30 cellular contexts compared by ENCODE assay signal in the genomic region with DNA sequence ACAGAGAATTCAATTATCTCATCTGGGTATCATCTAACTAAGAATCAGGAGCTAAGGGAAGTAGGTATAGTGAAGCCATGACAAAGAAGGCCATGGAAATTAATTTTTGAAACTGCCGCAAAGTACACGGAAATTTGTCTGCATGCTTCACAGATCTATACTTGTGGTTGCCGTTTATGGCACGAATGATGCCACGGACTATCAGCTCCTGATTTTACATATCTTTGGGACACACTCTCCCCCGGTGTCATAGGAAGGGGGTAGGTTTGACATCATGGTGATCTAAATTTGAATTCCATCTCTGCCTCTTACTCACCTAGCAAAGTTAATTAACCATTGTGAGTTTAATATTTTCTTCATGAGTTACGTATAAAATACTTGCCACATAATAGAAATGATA. TPM values are rescaled to one million over a fixed set of nuclear protein-coding genes. Genes with fewer than 3 reads are reported as not detected.
"Had no signal": no experiment of that assay in that cellular context is flagged by ENCODE, and none has a peak within 500 bp of the region (broad histone marks: within the 10 kb centered on the region; RNA-seq: fewer than 3 reads in every experiment).

No MANE protein-coding gene starts in this region.

- H3K36me3 ChIP-seq: colonic mucosa, heart right ventricle, ovary, thyroid gland, upper lobe of left lung, vagina had no signal

- H3K4me3 ChIP-seq: colonic mucosa, heart right ventricle, ovary, skin epidermis, thyroid gland, upper lobe of left lung, vagina had no signal

- H3K27me3 ChIP-seq: colonic mucosa, heart right ventricle, ovary, thyroid gland, upper lobe of left lung, vagina had no signal

- ATAC-seq: activated T-cell treated with anti-CD3 and anti-CD28 coated beads, Interleukin-2, amount 50 U/mL, for 4 hours; heart right ventricle; sciatic nerve; stimulated activated naive CD8-positive, alpha-beta T cell treated with anti-CD3 and anti-CD28 coated beads, Interleukin-15, amount 100 ng/mL, for 72 hours; WTC11 had no signal

- H3K9me3 ChIP-seq: colonic mucosa, heart right ventricle, ovary, thyroid gland, upper lobe of left lung, vagina had no signal

- H3K4me1 ChIP-seq: colonic mucosa, heart right ventricle, thyroid gland, upper lobe of left lung, vagina had no signal

- DNase-seq: activated CD4-positive, alpha-beta memory T cell treated with anti-CD3 and anti-CD28 coated beads, Interleukin-2, amount 10 ng/mL, durations not matched to agents 7 days and 5 days; activated CD4-positive, alpha-beta T cell treated with anti-CD3 and anti-CD28 coated beads for 1 hour; activated CD4-positive, alpha-beta T cell treated with anti-CD3 and anti-CD28 coated beads, Interleukin-2, amount 10 ng/mL, durations not matched to agents 7 days and 5 days; activated CD8-positive, alpha-beta memory T cell treated with anti-CD3 and anti-CD28 coated beads, Interleukin-2, amount 50 U/mL, for 48 hours; activated naive CD4-positive, alpha-beta T cell; activated T-cell treated with anti-CD3 and anti-CD28 coated beads, Interleukin-2, amount 50 U/mL, for 4 hours; anterior cingulate cortex; colonic mucosa; effector memory CD4-positive, alpha-beta T cell; erythroblast; heart right ventricle; naive B cell; nephron progenitor cell; ovary; retina; stimulated activated CD4-positive, alpha-beta T cell treated with anti-CD3 and anti-CD28 coated beads, Interleukin-12 subunit alpha, Interleukin-12 subunit beta, amount 100 ng/mL, for 4 hours; stimulated activated CD4-positive, alpha-beta T cell treated with anti-CD3 and anti-CD28 coated beads, Interleukin-4, amount 100 ng/mL, for 1 hour; stimulated activated naive CD8-positive, alpha-beta T cell treated with anti-CD3 and anti-CD28 coated beads, Interleukin-15, amount 100 ng/mL, for 72 hours; substantia nigra; T-helper 9 cell; thyroid gland; upper lobe of left lung had no signal

- H3K27ac ChIP-seq: colonic mucosa, heart right ventricle, ovary, skin epidermis, thyroid gland, upper lobe of left lung, vagina had no signal

RNA-seq across cellular contexts. Expression of a gene that starts 14.0 kb away (rescaled TPM):
- total RNA-seq: activated CD4-positive, alpha-beta memory T cell treated with anti-CD3 and anti-CD28 coated beads, Interleukin-2, amount 10 ng/mL, durations not matched to agents 7 days and 5 days; activated CD4-positive, alpha-beta T cell treated with anti-CD3 and anti-CD28 coated beads, Interleukin-2, amount 10 ng/mL, durations not matched to agents 7 days and 5 days; activated T-cell treated with anti-CD3 and anti-CD28 coated beads, Interleukin-2, amount 50 U/mL, for 4 hours; dermis microvascular lymphatic vessel endothelial cell; glomerular endothelial cell; heart right ventricle; lower leg skin; ovary; progenitor cell of endocrine pancreas; thyroid gland; upper lobe of left lung; vagina; WTC11 had no signal
- polyA plus RNA-seq: ovary had no signal
